In genomic region chr13:97435297-97435682, GRCh38 we compare ENCODE assay signal across 8 cellular contexts. TPM values are rescaled to one million over a fixed set of nuclear protein-coding genes. Genes with fewer than 3 reads are reported as not detected.
A peak's percentile ranks its signal among the peaks of the same experiment; 100 is the strongest.
DNase-seq lines count a peak whose midpoint lies in the region; ATAC-seq and TF ChIP-seq lines count a peak whose summit lies in the region.

No MANE protein-coding gene starts in this region.

- in situ Hi-C loops in astrocyte of the cerebellum (cut with HindIII; ENCODE audit: low sequenced_read_pairs) = no loop called here
- in situ Hi-C loops in ACHN (cut with HindIII; ENCODE audit: low pct_ligation_motif_present, low pct_unique_long_range_greater_than_20kb, low sequenced_read_pairs) = no loop called here

- DNase-seq in activated naive CD4-positive, alpha-beta T cell treated with Interleukin-2 at 50 U/mL for 16 hours = no peak
- DNase-seq in astrocyte of the cerebellum (ENCODE audit: low read depth) = no peak
- no peak for DNase-seq in memory B cell (ENCODE audit: low spot score in 2 of 2)
- no peak for DNase-seq in upper lobe of left lung
- no peak for DNase-seq in ACHN
- no peak for DNase-seq in COLO829 (ENCODE audit: low spot score)

- no peak for TF ChIP-seq POLR2A in upper lobe of left lung (IDR thresholded peaks at IDR 0.05)

- no peaks in the 10 kb centered on the region for H3K36me3 ChIP-seq in upper lobe of left lung

- 23 to 29% methylated on average over 2 of the region's 2 CpGs for WGBS in upper lobe of left lung, 2 donors

- peak overlapping the region; percentile 54 for H3K4me3 ChIP-seq in astrocyte of the cerebellum (ENCODE audit: low read depth, low read length)
- peak overlapping the region in 3 of 4 donors; percentile 82 to 92 (median 83) for H3K4me3 ChIP-seq in upper lobe of left lung

- H3K4me1 Mint-ChIP-seq in activated naive CD4-positive, alpha-beta T cell treated with anti-CD3 and anti-CD28 coated beads, Interleukin-2, amount 50 U/mL, for 24 hours = peaks cover 27% of the 10 kb centered on the region
- H3K4me1 Mint-ChIP-seq in memory B cell = peaks cover 15% of the 10 kb centered on the region

- peaks cover 15 to 37% (median 25%) of the 10 kb centered on the region in 4 donors for H3K4me1 ChIP-seq in upper lobe of left lung

- H3K27me3 Mint-ChIP-seq in activated naive CD4-positive, alpha-beta T cell treated with anti-CD3 and anti-CD28 coated beads, Interleukin-2, amount 50 U/mL, for 24 hours = no peaks in the 10 kb centered on the region
- no peaks in the 10 kb centered on the region for H3K27me3 Mint-ChIP-seq in memory B cell

- H3K27ac ChIP-seq in upper lobe of left lung = no peak overlapping the region

- H3K27ac Mint-ChIP-seq in activated naive CD4-positive, alpha-beta T cell treated with anti-CD3 and anti-CD28 coated beads, Interleukin-2, amount 50 U/mL, for 24 hours = peak overlapping the region; percentile 20
- H3K27ac Mint-ChIP-seq in memory B cell = peak overlapping the region; percentile 76

- H3K36me3 Mint-ChIP-seq in activated naive CD4-positive, alpha-beta T cell treated with anti-CD3 and anti-CD28 coated beads, Interleukin-2, amount 50 U/mL, for 24 hours = no peaks in the 10 kb centered on the region
- no peaks in the 10 kb centered on the region for H3K36me3 Mint-ChIP-seq in memory B cell

- H3K27me3 ChIP-seq in upper lobe of left lung = no peaks in the 10 kb centered on the region

- no peak for TF ChIP-seq EP300 in upper lobe of left lung (IDR thresholded peaks at IDR 0.05)

- no peaks in the 10 kb centered on the region for H3K9me3 Mint-ChIP-seq in activated naive CD4-positive, alpha-beta T cell treated with anti-CD3 and anti-CD28 coated beads, Interleukin-2, amount 50 U/mL, for 24 hours
- no peaks in the 10 kb centered on the region for H3K9me3 Mint-ChIP-seq in memory B cell

- no peak for TF ChIP-seq CTCF in astrocyte of the cerebellum (IDR thresholded peaks at IDR 0.05; ENCODE audit: low read depth, low read length, missing control alignments)
- TF ChIP-seq CTCF in upper lobe of left lung (IDR thresholded peaks at IDR 0.05) = no peak

- ATAC-seq in memory B cell (ENCODE audit: low read depth) (no peak), upper lobe of left lung (ENCODE audit: low FRiP score in 2 of 2) (no peak), GM18519 (IDR thresholded peaks at IDR 0.05; ENCODE audit: low FRiP score, unreplicated experiment) (no peak)

- H3K4me3 Mint-ChIP-seq in activated naive CD4-positive, alpha-beta T cell treated with anti-CD3 and anti-CD28 coated beads, Interleukin-2, amount 50 U/mL, for 24 hours = peak overlapping the region; percentile 88
- H3K4me3 Mint-ChIP-seq in memory B cell = peak overlapping the region; percentile 88

- no peaks in the 10 kb centered on the region for H3K9me3 ChIP-seq in upper lobe of left lung

RNA-seq across cellular contexts. Expression of gene RAP2A, which starts 1.3 kb away (rescaled TPM):
- 10 to 100 TPM; 17.8 to 55.4 (median 31.5) TPM for total RNA-seq in upper lobe of left lung
